In the genomic region with DNA sequence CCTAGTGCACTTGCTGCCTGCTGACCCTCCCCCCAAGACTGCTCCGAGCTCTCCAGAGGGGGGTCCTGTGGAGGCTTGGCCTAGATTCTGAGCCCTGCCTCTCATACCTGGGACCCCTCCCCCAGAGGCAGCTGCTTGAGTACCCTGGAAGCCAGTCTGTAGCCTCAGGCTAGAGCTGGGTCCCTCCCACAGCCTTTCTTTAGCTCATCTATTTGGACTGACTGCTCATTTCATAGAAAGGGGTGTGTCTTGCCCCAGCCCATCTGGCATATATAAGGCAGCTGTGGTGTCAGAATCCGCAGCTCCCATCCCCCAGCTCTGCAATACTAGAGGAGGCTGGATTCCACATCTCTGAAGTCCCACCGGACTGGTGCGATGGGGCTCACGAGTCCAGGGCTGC, we compare ENCODE assay signal across 10 cellular contexts. TPM values are rescaled to one million over a fixed set of nuclear protein-coding genes. Genes with fewer than 3 reads are reported as not detected.
A peak's percentile ranks its signal among the peaks of the same experiment; 100 is the strongest.
DNase-seq lines count a peak whose midpoint lies in the region; ATAC-seq lines count a peak whose summit lies in the region.
"Had no signal": no experiment of that assay in that cellular context is flagged by ENCODE, and none has a peak within 500 bp of the region (broad histone marks: within the 10 kb centered on the region; RNA-seq: fewer than 3 reads in every experiment).

No MANE protein-coding gene starts in this region.

- no peak overlapping the region for H2BK15ac ChIP-seq in mesendoderm (replicated peaks; ENCODE audit: low read depth)

- H3K79me2 ChIP-seq in mesendoderm (ENCODE audit: control insufficient read depth, insufficient read depth, low read length): no peaks in the 10 kb centered on the region

- no peak overlapping the region for H2BK120ac ChIP-seq in mesendoderm (ENCODE audit: low read depth, low read length)

- no peaks in the 10 kb centered on the region for H3K27me3 ChIP-seq in SJCRH30
- no peaks in the 10 kb centered on the region for H3K27me3 ChIP-seq in mesendoderm (ENCODE audit: insufficient read depth, low read length, poor library complexity)

- H3K79me1 ChIP-seq in mesendoderm (ENCODE audit: low read length): no peaks in the 10 kb centered on the region

- no peak overlapping the region for H3K27ac Mint-ChIP-seq in activated CD4-positive, alpha-beta memory T cell treated with anti-CD3 and anti-CD28 coated beads, Interleukin-2, amount 10 ng/mL, durations not matched to agents 7 days and 5 days
- H3K27ac Mint-ChIP-seq: activated CD4-positive, alpha-beta T cell treated with anti-CD3 and anti-CD28 coated beads, Interleukin-2, amount 10 ng/mL, durations not matched to agents 24 days and 14 days had no signal

- no peak overlapping the region for H2AK5ac ChIP-seq in mesendoderm (ENCODE audit: low read length)

- no peak overlapping the region for H3K4me3 Mint-ChIP-seq in activated CD4-positive, alpha-beta memory T cell treated with anti-CD3 and anti-CD28 coated beads, Interleukin-2, amount 10 ng/mL, durations not matched to agents 7 days and 5 days
- H3K4me3 Mint-ChIP-seq: activated CD4-positive, alpha-beta T cell treated with anti-CD3 and anti-CD28 coated beads, Interleukin-2, amount 10 ng/mL, durations not matched to agents 24 days and 14 days had no signal

- H3K9me3 Mint-ChIP-seq in activated CD4-positive, alpha-beta memory T cell treated with anti-CD3 and anti-CD28 coated beads, Interleukin-2, amount 10 ng/mL, durations not matched to agents 7 days and 5 days: no peaks in the 10 kb centered on the region
- H3K9me3 Mint-ChIP-seq: activated CD4-positive, alpha-beta T cell treated with anti-CD3 and anti-CD28 coated beads, Interleukin-2, amount 10 ng/mL, durations not matched to agents 24 days and 14 days had no signal

- no peaks in the 10 kb centered on the region for H3K36me3 Mint-ChIP-seq in activated CD4-positive, alpha-beta memory T cell treated with anti-CD3 and anti-CD28 coated beads, Interleukin-2, amount 10 ng/mL, durations not matched to agents 7 days and 5 days (ENCODE audit: low read depth)

- no CpG with 5 or more reads among the region's 5 CpGs for WGBS in mesendoderm (ENCODE audit: extremely low coverage, insufficient coverage, low lambda C conversion rate)

- H3K56ac ChIP-seq in mesendoderm (ENCODE audit: low read length): no peak overlapping the region

- POLR2A ChIA-PET in activated CD4-positive, alpha-beta memory T cell treated with anti-CD3 and anti-CD28 coated beads, Interleukin-2, amount 10 ng/mL, durations not matched to agents 7 days and 5 days (lab: Charles Lee): no interaction called here

- H3K4me3 ChIP-seq in SJCRH30: peak overlapping the region; percentile 25
- no peak overlapping the region for H3K4me3 ChIP-seq in mesendoderm (ENCODE audit: low read length)

- H3K27ac ChIP-seq in SJCRH30 (no peak overlapping the region), mesendoderm (ENCODE audit: low read depth, low read length) (no peak overlapping the region)

- ATAC-seq in GM19395 (IDR thresholded peaks at IDR 0.05; ENCODE audit: unreplicated experiment): no peak

- H3K4me1 ChIP-seq in SJCRH30 (peaks cover 4% of the 10 kb centered on the region; the same call in 1 of the 2 replicates), mesendoderm (ENCODE audit: control insufficient read depth, low read depth, low read length) (no peaks in the 10 kb centered on the region)

- no peak overlapping the region for H4K5ac ChIP-seq in mesendoderm (ENCODE audit: low read length)

- H3K18ac ChIP-seq in mesendoderm (ENCODE audit: low read length): no peak overlapping the region

- no peaks in the 10 kb centered on the region for H3K9me3 ChIP-seq in SJCRH30 (replicated peaks)
- H3K9me3 ChIP-seq: stomach had no signal

- H3K4me2 ChIP-seq in mesendoderm (ENCODE audit: low read length): no peak overlapping the region

- DNase-seq in DMS79 treated with DMSO at 0.1 percent for 48 hours (lab: John Stamatoyannopoulos, UW) (peak; percentile 10), NCI-H1436 treated with DMSO at 0.1 percent for 48 hours (lab: John Stamatoyannopoulos, UW) (peak; percentile 8), SJCRH30 (peak; percentile 87 to 91), mesendoderm (peak; percentile 35)
- DNase-seq in activated T-cell treated with anti-CD3 and anti-CD28 coated beads, Interleukin-2, amount 50 U/mL, for 48 hours: no peak
- DNase-seq in activated CD4-positive, CD25-positive, alpha-beta regulatory T cell treated with anti-CD3 and anti-CD28 coated beads, Interleukin-2, amount 50 U/mL, for 72 hours: no peak
- no peak for DNase-seq in activated CD4-positive, alpha-beta memory T cell treated with anti-CD3 and anti-CD28 coated beads, Interleukin-2, amount 10 ng/mL, durations not matched to agents 7 days and 5 days
- DNase-seq: activated CD4-positive, alpha-beta T cell treated with anti-CD3 and anti-CD28 coated beads, Interleukin-2, amount 10 ng/mL, durations not matched to agents 24 days and 14 days; stomach had no signal

- H2BK5ac ChIP-seq in mesendoderm (ENCODE audit: low read length): no peak overlapping the region

- H3K23ac ChIP-seq in mesendoderm (ENCODE audit: low read length): no peak overlapping the region

- no peak overlapping the region for H3K4ac ChIP-seq in mesendoderm (ENCODE audit: low read depth, low read length)

- H4K8ac ChIP-seq in mesendoderm (ENCODE audit: low read depth, low read length): no peak overlapping the region

- H3K4me1 Mint-ChIP-seq in activated CD4-positive, alpha-beta memory T cell treated with anti-CD3 and anti-CD28 coated beads, Interleukin-2, amount 10 ng/mL, durations not matched to agents 7 days and 5 days: peaks cover 3% of the 10 kb centered on the region

- no peak overlapping the region for H3K9ac ChIP-seq in mesendoderm (ENCODE audit: low read length)

- CTCF ChIA-PET in activated CD4-positive, alpha-beta memory T cell treated with anti-CD3 and anti-CD28 coated beads, Interleukin-2, amount 10 ng/mL, durations not matched to agents 7 days and 5 days (lab: Charles Lee): interaction anchor here (0.6 to 3.3 kb wide), 3 partner anchors 10 to 354 kb away, joined by 3 to 7 read pairs (median 3); no protein-coding TSS in a partner anchor

- peaks cover 3% of the 10 kb centered on the region for H3K27me3 Mint-ChIP-seq in activated CD4-positive, alpha-beta memory T cell treated with anti-CD3 and anti-CD28 coated beads, Interleukin-2, amount 10 ng/mL, durations not matched to agents 7 days and 5 days

- H3K36me3 ChIP-seq in SJCRH30 (no peaks in the 10 kb centered on the region), mesendoderm (ENCODE audit: control insufficient read depth, insufficient read depth, low read length) (no peaks in the 10 kb centered on the region)
- H3K36me3 ChIP-seq: stomach had no signal

RNA-seq across cellular contexts. Expression of a gene that starts 26.1 kb away (rescaled TPM):
- total RNA-seq in SJCRH30 (2014; rRNA removed; shearing (Covaris generic)): 61.1 and 71.0 TPM in 2 replicates
- polyA plus RNA-seq in mesendoderm (2013, experiment 1 of 2): 68.9 TPM
- 69.7 TPM for polyA plus RNA-seq in mesendoderm (2013, experiment 2 of 2)
- 10 to 100 TPM; 25.5 to 26.2 TPM for total RNA-seq in activated CD4-positive, alpha-beta memory T cell treated with anti-CD3 and anti-CD28 coated beads, Interleukin-2, amount 10 ng/mL, durations not matched to agents 7 days and 5 days

RNA-seq across cellular contexts. Expression of a gene that starts 26.5 kb away (rescaled TPM):
- total RNA-seq in SJCRH30 (2014; rRNA removed; shearing (Covaris generic)): 11.5 and 12.7 TPM in 2 replicates
- 11.7 TPM for polyA plus RNA-seq in mesendoderm (2013, experiment 1 of 2)
- polyA plus RNA-seq in mesendoderm (2013, experiment 2 of 2): 13.1 TPM
- total RNA-seq in activated CD4-positive, alpha-beta memory T cell treated with anti-CD3 and anti-CD28 coated beads, Interleukin-2, amount 10 ng/mL, durations not matched to agents 7 days and 5 days: 10 to 100 TPM; 18.1 to 19.1 TPM

Comparison
In these comparisons a context has a peak if more than half of its experiments do, and no peak if none do; other contexts are left out.
1. DNase-seq: peak in DMS79 treated with DMSO at 0.1 percent for 48 hours (single experiment), NCI-H1436 treated with DMSO at 0.1 percent for 48 hours (single experiment), SJCRH30 (2 of 2) and mesendoderm (single experiment); none in activated T-cell treated with anti-CD3 and anti-CD28 coated beads, Interleukin-2, amount 50 U/mL, for 48 hours (0 of 2), activated CD4-positive, CD25-positive, alpha-beta regulatory T cell treated with anti-CD3 and anti-CD28 coated beads, Interleukin-2, amount 50 U/mL, for 72 hours (single experiment) and activated CD4-positive, alpha-beta memory T cell treated with anti-CD3 and anti-CD28 coated beads, Interleukin-2, amount 10 ng/mL, durations not matched to agents 7 days and 5 days (single experiment).